9 cellular contexts compared by ENCODE assay signal in the genomic region with DNA sequence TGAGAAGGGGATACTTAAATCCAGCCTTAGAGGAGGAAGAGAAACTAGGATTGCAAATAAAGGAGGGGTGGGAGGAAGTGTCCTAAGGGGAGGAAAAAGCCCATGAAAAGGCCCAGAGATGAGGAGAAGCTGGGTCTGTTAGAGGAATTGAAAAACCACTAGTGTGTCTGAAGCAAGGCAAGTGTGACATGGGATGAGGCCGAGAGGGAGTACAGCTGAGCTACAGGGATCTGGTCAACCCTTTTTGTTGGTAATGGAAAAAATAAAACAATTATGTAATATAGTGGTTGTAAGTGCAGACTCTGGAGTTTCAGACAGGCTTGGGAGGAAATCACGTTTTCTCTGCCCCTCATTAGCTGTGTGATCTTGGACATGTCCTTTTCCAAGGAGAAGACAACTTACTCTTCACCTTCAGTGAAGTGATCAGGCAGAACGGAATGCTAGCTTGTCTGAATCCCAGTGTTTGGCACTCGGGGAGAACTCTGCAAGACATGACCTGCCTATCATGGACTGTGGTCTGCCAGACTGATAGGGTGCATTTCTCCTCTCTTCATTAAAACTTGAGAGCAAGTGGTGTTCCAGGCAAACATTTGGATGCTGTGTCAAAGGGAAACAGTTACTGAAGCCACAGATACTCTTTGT. TPM values are rescaled to one million over a fixed set of nuclear protein-coding genes. Genes with fewer than 3 reads are reported as not detected.
A peak's percentile ranks its signal among the peaks of the same experiment; 100 is the strongest.
DNase-seq lines count a peak whose midpoint lies in the region; ATAC-seq and TF ChIP-seq lines count a peak whose summit lies in the region.
"Had no signal": no experiment of that assay in that cellular context is flagged by ENCODE, and none has a peak within 500 bp of the region (broad histone marks: within the 10 kb centered on the region; RNA-seq: fewer than 3 reads in every experiment).

No MANE protein-coding gene starts in this region.

- H3K9me2 ChIP-seq in DOHH2 (replicated peaks; ENCODE audit: control insufficient read depth, low read length) = no peaks in the 10 kb centered on the region

- no peak for TF ChIP-seq POLR2A in gastrocnemius medialis (IDR thresholded peaks at IDR 0.05)

- DNase-seq in left cardiac atrium (no peak), gastrocnemius medialis (no peak), ACHN (no peak), NCI-H2227 treated with DMSO at 0.1 percent for 48 hours (lab: John Stamatoyannopoulos, UW) (no peak)
- DNase-seq: NCI-H524 treated with DMSO at 0.1 percent for 48 hours had no signal

- peak overlapping the region; percentile 14 for H3K4me2 ChIP-seq in DOHH2 (ENCODE audit: low read length)

- H3K27ac ChIP-seq in DOHH2 (ENCODE audit: low read depth, low read length) (no peak overlapping the region), gastrocnemius medialis (no peak overlapping the region)

- in situ Hi-C loops in gastrocnemius medialis (cut with MboI; ENCODE audit: low sequenced_read_pairs in 4 of 4) (no loop called here), ACHN (cut with HindIII; ENCODE audit: low pct_ligation_motif_present, low pct_unique_long_range_greater_than_20kb, low sequenced_read_pairs) (loop anchor here (25.0 kb wide), 1 partner anchor 89 kb away; the partner anchor contains the start of gene THEM4)

- H3K9me3 ChIP-seq in DOHH2 (ENCODE audit: control insufficient read depth, insufficient read depth, low read length) (no peaks in the 10 kb centered on the region), gastrocnemius medialis (no peaks in the 10 kb centered on the region)

- ATAC-seq in SK-N-SH treated with all-trans-retinoic acid at 6 μM for 48 hours = peak; percentile 5
- peak; percentile 33 to 59 for ATAC-seq in left cardiac atrium
- ATAC-seq in gastrocnemius medialis = peak; percentile 9 to 47
- ATAC-seq in HG03039 (IDR thresholded peaks at IDR 0.05; ENCODE audit: unreplicated experiment) = no peak
- ATAC-seq in HG02973 (IDR thresholded peaks at IDR 0.05; ENCODE audit: unreplicated experiment) = no peak

- H3K79me2 ChIP-seq in DOHH2 (ENCODE audit: control insufficient read depth, low read length) = no peaks in the 10 kb centered on the region

- TF ChIP-seq CTCF in DOHH2 (IDR thresholded peaks at IDR 0.05; ENCODE audit: low read depth, low read length, poor library complexity, severe bottlenecking) = no peak
- TF ChIP-seq CTCF in gastrocnemius medialis (IDR thresholded peaks at IDR 0.05 in 4 of 5, conservative IDR thresholded peaks at IDR 0.05 in 1 of 5) = no peak

- H3K36me3 ChIP-seq in DOHH2 (ENCODE audit: control insufficient read depth, low read length) (no peaks in the 10 kb centered on the region), gastrocnemius medialis (no peaks in the 10 kb centered on the region)

- H3K4me3 ChIP-seq in DOHH2 (ENCODE audit: low read length) = no peak overlapping the region
- no peak overlapping the region for H3K4me3 ChIP-seq in gastrocnemius medialis

- H3K4me1 ChIP-seq in DOHH2 (ENCODE audit: control insufficient read depth, low read length) = peaks cover 19% of the 10 kb centered on the region
- H3K4me1 ChIP-seq in gastrocnemius medialis = no peaks in the 10 kb centered on the region

- H4K20me1 ChIP-seq in DOHH2 (ENCODE audit: control insufficient read depth, insufficient read depth, low read depth, low read length) = no peaks in the 10 kb centered on the region

- H3F3A ChIP-seq in DOHH2 (ENCODE audit: control insufficient read depth, insufficient read depth) = peaks cover under 1% of the 10 kb centered on the region; the same call in 1 of the 2 replicates

- H3K27me3 ChIP-seq in DOHH2 (ENCODE audit: control insufficient read depth, low read length) (peaks cover 22% of the 10 kb centered on the region), gastrocnemius medialis (no peaks in the 10 kb centered on the region)

- intact Hi-C loops in left cardiac atrium (cut with DNase I) = loop anchor here in 1 of 2 donors (10.0 kb wide), 1 partner anchor 266 kb away; no protein-coding TSS in a partner anchor
- intact Hi-C loops in gastrocnemius medialis (cut with DNase I; ENCODE audit: low total_unique reads) = loop anchor here (2.0 kb wide), 1 partner anchor 66 kb away; no protein-coding TSS in a partner anchor

TF ChIP-seq in SK-N-SH treated with all-trans-retinoic acid at 6 μM for 48 hours, 23 proteins besides CTCF, POLR2A, EP300 and RAD21 (continues in another document):
- TF ChIP-seq OSR1 (CRISPR knock-in tag; IDR thresholded peaks at IDR 0.05) (no peak), ESRRG (CRISPR knock-in tag; IDR thresholded peaks at IDR 0.05) (no peak), TCF4 (CRISPR knock-in tag; IDR thresholded peaks at IDR 0.05; ENCODE audit: borderline replicate concordance) (no peak), TSHZ2 (CRISPR knock-in tag; IDR thresholded peaks at IDR 0.05) (no peak), GLIS3 (CRISPR knock-in tag; IDR thresholded peaks at IDR 0.05) (no peak), PPARA (CRISPR knock-in tag; IDR thresholded peaks at IDR 0.05; ENCODE audit: borderline replicate concordance) (no peak), TOX (CRISPR knock-in tag; IDR thresholded peaks at IDR 0.05; ENCODE audit: borderline replicate concordance) (no peak), RARB (CRISPR knock-in tag; IDR thresholded peaks at IDR 0.05) (no peak), ZC3H10 (CRISPR knock-in tag; IDR thresholded peaks at IDR 0.05) (no peak), ZFP30 (CRISPR knock-in tag; IDR thresholded peaks at IDR 0.05) (no peak), ISL1 (CRISPR knock-in tag; IDR thresholded peaks at IDR 0.05) (no peak), PATZ1 (CRISPR knock-in tag; IDR thresholded peaks at IDR 0.05; ENCODE audit: borderline replicate concordance) (no peak), ZNF8 (CRISPR knock-in tag; IDR thresholded peaks at IDR 0.05) (no peak)
- TF ChIP-seq, protein P1, sequence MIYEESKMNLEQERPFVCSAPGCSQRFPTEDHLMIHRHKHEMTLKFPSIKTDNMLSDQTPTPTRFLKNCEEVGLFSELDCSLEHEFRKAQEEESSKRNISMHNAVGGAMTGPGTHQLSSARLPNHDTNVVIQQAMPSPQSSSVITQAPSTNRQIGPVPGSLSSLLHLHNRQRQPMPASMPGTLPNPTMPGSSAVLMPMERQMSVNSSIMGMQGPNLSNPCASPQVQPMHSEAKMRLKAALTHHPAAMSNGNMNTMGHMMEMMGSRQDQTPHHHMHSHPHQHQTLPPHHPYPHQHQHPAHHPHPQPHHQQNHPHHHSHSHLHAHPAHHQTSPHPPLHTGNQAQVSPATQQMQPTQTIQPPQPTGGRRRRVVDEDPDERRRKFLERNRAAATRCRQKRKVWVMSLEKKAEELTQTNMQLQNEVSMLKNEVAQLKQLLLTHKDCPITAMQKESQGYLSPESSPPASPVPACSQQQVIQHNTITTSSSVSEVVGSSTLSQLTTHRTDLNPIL (CRISPR knock-in tag; IDR thresholded peaks at IDR 0.05; ENCODE audit: low read depth) = no peak

RNA-seq across cellular contexts. Expression of gene S100A10, which starts 7.5 kb away (rescaled TPM):
- total RNA-seq in left cardiac atrium (100 to 1,000 TPM; 313 to 335 TPM), gastrocnemius medialis (10 to 100 TPM in 3 of 4 donors, 1 to 10 TPM in 1; 6.4 to 60.3 (median 28.0) TPM)

RNA-seq across cellular contexts. Expression of gene S100A11, which starts 35.7 kb away (rescaled TPM):
- total RNA-seq in left cardiac atrium (100 to 1,000 TPM; 178 to 195 TPM), gastrocnemius medialis (10 to 100 TPM in 3 of 4 donors, 1 to 10 TPM in 1; 8.4 to 66.2 (median 29.8) TPM)

Comparison
In these comparisons a context has a peak if more than half of its experiments do, and no peak if none do; other contexts are left out.
1. ATAC-seq: peak in SK-N-SH treated with all-trans-retinoic acid at 6 μM for 48 hours (single experiment), left cardiac atrium (2 of 2) and gastrocnemius medialis (2 of 2); none in HG03039 (single experiment) and HG02973 (single experiment).
2. RNA of gene S100A10, which starts 7.5 kb away (total RNA-seq): 313 to 335 TPM in left cardiac atrium; 6.4 to 60.3 TPM in gastrocnemius medialis; every median in the first group is over 4 times any median in the second.